In the genomic region with DNA sequence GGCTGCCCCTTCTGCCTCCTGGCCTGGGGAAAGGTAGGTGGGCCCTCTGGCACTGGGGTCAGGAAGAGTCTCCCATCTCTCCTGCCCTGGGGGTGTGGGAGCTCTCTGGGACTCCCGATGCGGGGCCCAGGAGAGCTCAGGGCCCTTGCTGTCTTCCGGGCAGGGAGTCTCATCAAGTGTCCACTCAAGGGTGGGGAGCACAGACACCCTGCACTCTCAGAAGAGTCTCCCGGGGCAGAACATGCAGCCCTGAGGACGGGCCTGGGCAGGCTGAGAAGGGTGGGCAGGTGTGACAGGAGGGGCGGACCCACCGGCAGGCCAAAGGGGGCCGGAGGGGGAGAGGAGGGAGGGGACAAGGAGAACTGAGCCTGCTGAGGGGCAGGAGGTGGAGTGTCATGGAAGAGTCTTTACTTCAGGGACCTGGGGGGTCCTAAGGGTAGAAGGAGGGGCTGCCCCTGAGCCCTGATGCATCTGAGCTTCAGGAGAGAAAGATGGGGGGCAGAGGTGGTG, we compare ENCODE assay signal across 15 cellular contexts. TPM values are rescaled to one million over a fixed set of nuclear protein-coding genes. Genes with fewer than 3 reads are reported as not detected.
DNase-seq lines count a peak whose midpoint lies in the region; ATAC-seq, FAIRE-seq and TF ChIP-seq lines count a peak whose summit lies in the region.
"Had no signal": no experiment of that assay in that cellular context is flagged by ENCODE, and none has a peak within 500 bp of the region (broad histone marks: within the 10 kb centered on the region; RNA-seq: fewer than 3 reads in every experiment).

No MANE protein-coding gene starts in this region.

- no peak overlapping the region for H4K5ac ChIP-seq in H1 (ENCODE audit: insufficient read length, low read depth, low read length)

- CTCF ChIA-PET in H1 (lab: Charles Lee; ENCODE audit: partially characterized antibody): interaction anchor here (0.7 to 5.2 kb wide), 5 partner anchors 13 to 40 kb away, joined by 3 to 24 read pairs (median 3); partner anchors contain the start of gene CLDN6

- no peak overlapping the region for H4K8ac ChIP-seq in H1 (ENCODE audit: extremely low read depth, insufficient read depth, low read length)

- H2BK15ac ChIP-seq in H1 (ENCODE audit: low read length): no peak overlapping the region

- H3K56ac ChIP-seq in H1 (replicated peaks; ENCODE audit: insufficient read length, low read depth, low read length): no peak overlapping the region

- H3K18ac ChIP-seq in H1 (ENCODE audit: extremely low read depth, low read length): no peak overlapping the region; the same call in 1 of the 2 replicates

- TF ChIP-seq RAD21 in H1 (IDR thresholded peaks at IDR 0.05 in 1 of 2, conservative IDR thresholded peaks at IDR 0.05 in 1 of 2; ENCODE audit: low read depth in 2 of 2, low read length in 2 of 2): no peak

- no peaks in the 10 kb centered on the region for H3K79me2 ChIP-seq in H1 (ENCODE audit: control insufficient read depth in 1 of 2, insufficient read depth in 2 of 2, low read length in 2 of 2)

- no peak overlapping the region for H3K23ac ChIP-seq in H1 (ENCODE audit: insufficient read length)

- DNase-seq in cardiac muscle cell (ENCODE audit: low read depth in 1 of 2, low spot score in 1 of 2): no peak
- no peak for DNase-seq in Right ventricle myocardium superior
- DNase-seq in H1 (ENCODE audit: low read depth in 1 of 2, low spot score in 2 of 2): no peak
- DNase-seq in mesothelial cell of epicardium (ENCODE audit: low spot score in 2 of 2, unreplicated experiment in 2 of 2): no peak
- DNase-seq in SHP77 treated with DMSO at 0.1 percent for 48 hours (lab: John Stamatoyannopoulos, UW): no peak
- no peak for DNase-seq in activated T-cell treated with anti-CD3 and anti-CD28 coated beads, Interleukin-2, amount 50 U/mL, for 1 hour
- no peak for DNase-seq in stimulated activated CD4-positive, alpha-beta T cell treated with anti-CD3 and anti-CD28 coated beads, Interleukin-2, amount 100 ng/mL, for 24 hours
- DNase-seq: ACHN; CD4-positive, CD25-positive, alpha-beta regulatory T cell; DMS53; GM23248; H9 had no signal

- peak overlapping the region; percentile 39 for H3K27ac Mint-ChIP-seq in mesothelial cell of epicardium
- H3K27ac Mint-ChIP-seq: CD4-positive, CD25-positive, alpha-beta regulatory T cell had no signal

- H3K9ac ChIP-seq in H1 (replicated peaks in 1 of 4; ENCODE audit: extremely low read depth in 1 of 4, low read depth in 3 of 4, low read length in 3 of 4): no peak overlapping the region
- H3K9ac ChIP-seq: GM23248 had no signal

- no peak overlapping the region for H2AFZ ChIP-seq in H1 (ENCODE audit: low read length)
- H2AFZ ChIP-seq: GM23248 had no signal

- no peak overlapping the region for H3K4me2 ChIP-seq in H1 (ENCODE audit: insufficient read depth in 1 of 2, low read depth in 2 of 2, low read length in 2 of 2)
- H3K4me2 ChIP-seq: BLaER1 treated with 17β-estradiol and CSF1 and Interleukin-3, amounts not matched to agents 10 nM and 100 nM had no signal

- no peak for TF ChIP-seq POLR2A in H1 (IDR thresholded peaks at IDR 0.05; ENCODE audit: control extremely low read depth in 1 of 2, low read depth in 2 of 2, low read length in 2 of 2)

- intact Hi-C loops in Right ventricle myocardium superior (cut with DNase I): no loop called here

- H3K36me3 Mint-ChIP-seq in mesothelial cell of epicardium: no peaks in the 10 kb centered on the region
- H3K36me3 Mint-ChIP-seq: CD4-positive, CD25-positive, alpha-beta regulatory T cell had no signal

- H2BK5ac ChIP-seq in H1 (ENCODE audit: low read depth, low read length): no peak overlapping the region

- peaks cover 2% of the 10 kb centered on the region for H3K27me3 Mint-ChIP-seq in mesothelial cell of epicardium (ENCODE audit: low read depth)

- no peaks in the 10 kb centered on the region; the same call in 1 of the 2 replicates for H3K23me2 ChIP-seq in H1 (ENCODE audit: low read depth, low read length)

- peak overlapping the region; percentile 32; the same call in 1 of the 2 replicates for H2BK20ac ChIP-seq in H1 (ENCODE audit: low read length)

- H4K91ac ChIP-seq in H1 (replicated peaks; ENCODE audit: insufficient read length, low read length): peak overlapping the region; percentile 65

- no peak for ATAC-seq in Right ventricle myocardium superior (ENCODE audit: poor library complexity)

- H3K36me3 ChIP-seq in cardiac muscle cell (no peaks in the 10 kb centered on the region), H1 (ENCODE audit: control insufficient read depth in 2 of 4, insufficient read depth in 4 of 4, low read length in 3 of 4) (no peaks in the 10 kb centered on the region)
- H3K36me3 ChIP-seq: BLaER1 treated with 17β-estradiol and CSF1 and Interleukin-3, amounts not matched to agents 10 nM and 100 nM had no signal

- H3K79me1 ChIP-seq in H1 (ENCODE audit: low read depth, low read length): no peaks in the 10 kb centered on the region

- no peak overlapping the region for H3K4me3 ChIP-seq in cardiac muscle cell
- no peak overlapping the region for H3K4me3 ChIP-seq in H1 (ENCODE audit: extremely low read depth in 1 of 4, insufficient read depth in 2 of 4, low read depth in 3 of 4, low read length in 4 of 4)
- H3K4me3 ChIP-seq: BLaER1 treated with 17β-estradiol and CSF1 and Interleukin-3, amounts not matched to agents 10 nM and 100 nM; GM23248 had no signal

- no peak overlapping the region for H3K4me3 Mint-ChIP-seq in mesothelial cell of epicardium
- H3K4me3 Mint-ChIP-seq: H9 had no signal

- H3K27me3 ChIP-seq in cardiac muscle cell (no peaks in the 10 kb centered on the region), H1 (replicated peaks in 1 of 4; ENCODE audit: control insufficient read depth in 3 of 4, extremely low read depth in 1 of 4, insufficient read depth in 3 of 4, low read length in 3 of 4) (no peaks in the 10 kb centered on the region; a peak in 1 of 7 replicates)

- no peaks in the 10 kb centered on the region for H3K9me3 Mint-ChIP-seq in mesothelial cell of epicardium
- H3K9me3 Mint-ChIP-seq: CD4-positive, CD25-positive, alpha-beta regulatory T cell; H9 had no signal

- peak overlapping the region; percentile 75; the same call in 1 of the 2 replicates for H2AK5ac ChIP-seq in H1 (ENCODE audit: low read depth, low read length)

- H3K4me1 ChIP-seq in cardiac muscle cell (ENCODE audit: low read depth): peaks cover 15% of the 10 kb centered on the region
- H3K4me1 ChIP-seq in H1 (replicated peaks in 1 of 4; ENCODE audit: control insufficient read depth in 3 of 4, insufficient read depth in 4 of 4, low read length in 3 of 4): peaks cover 0 to 28% (median 20%) of the 10 kb centered on the region in 4 experiments; a peak in 6 of 7 replicates

- WGBS in H1 (ENCODE audit: extremely low coverage in 1 of 2, insufficient coverage in 1 of 2, insufficient read length in 1 of 2, insufficient replicate concordance in 2 of 2, low coverage in 1 of 2, low lambda C conversion rate in 2 of 2, missing lambda C conversion rate in 1 of 2), 2 experiments: 97% methylated on average over 4 of the region's 8 CpGs; no CpG with 5 or more reads in 1 of the 2 experiments

- H3K27ac ChIP-seq in cardiac muscle cell (peak overlapping the region; percentile 77), H1 (ENCODE audit: low read depth, low read length) (no peak overlapping the region)
- H3K27ac ChIP-seq: BLaER1 treated with 17β-estradiol and CSF1 and Interleukin-3, amounts not matched to agents 10 nM and 100 nM; GM23248 had no signal

- POLR2A ChIA-PET in H1 (lab: Charles Lee; ENCODE audit: partially characterized antibody): interaction anchor here (0.6 to 15.2 kb wide), 10 partner anchors 9 to 146 kb away, joined by 3 to 200 read pairs (median 4); partner anchors contain the start of genes CLDN6, HCFC1R1, PAQR4 and THOC6

- TF ChIP-seq EP300 in H1 (IDR thresholded peaks at IDR 0.05; ENCODE audit: borderline replicate concordance in 1 of 2, low read depth in 2 of 2, low read length in 2 of 2): no peak

- FAIRE-seq in H1 (lab: Jason Lieb, UNC): no peak

- H4K20me1 ChIP-seq in H1 (replicated peaks in 1 of 2; ENCODE audit: control insufficient read depth in 1 of 2, insufficient read depth in 2 of 2, low read length in 2 of 2): no peaks in the 10 kb centered on the region

- H2BK120ac ChIP-seq in H1 (replicated peaks; ENCODE audit: low read depth, low read length): no peak overlapping the region

- H2BK12ac ChIP-seq in H1 (ENCODE audit: low read depth, low read length): 0 out of 2 replicates have a peak overlapping the region, but pooled peaks have one; percentile 50

- H3K14ac ChIP-seq in H1 (ENCODE audit: insufficient read length): no peak overlapping the region

- TF ChIP-seq CTCF in cardiac muscle cell (IDR thresholded peaks at IDR 0.05; ENCODE audit: low read depth, low read length) (no peak), H1 (IDR thresholded peaks at IDR 0.05; ENCODE audit: control extremely low read depth in 1 of 3, insufficient read depth in 1 of 3, low read depth in 1 of 3, low read length in 3 of 3) (no peak), mesothelial cell of epicardium (IDR thresholded peaks at IDR 0.05; ENCODE audit: unreplicated experiment) (no peak)

- H3K4ac ChIP-seq in H1 (replicated peaks; ENCODE audit: insufficient read length, low read depth, low read length): no peak overlapping the region

- H3K4me1 Mint-ChIP-seq in mesothelial cell of epicardium: peaks cover 32% of the 10 kb centered on the region

- no peaks in the 10 kb centered on the region for H3K9me3 ChIP-seq in cardiac muscle cell (ENCODE audit: low read depth)
- no peaks in the 10 kb centered on the region for H3K9me3 ChIP-seq in H1 (ENCODE audit: insufficient read depth in 2 of 2, low read depth in 1 of 2, low read length in 1 of 2)
- H3K9me3 ChIP-seq: BLaER1 treated with 17β-estradiol and CSF1 and Interleukin-3, amounts not matched to agents 10 nM and 100 nM had no signal

RNA-seq across cellular contexts. Expression of gene PKMYT1, which starts 8.4 kb away (rescaled TPM):
- total RNA-seq in cardiac muscle cell: 26.2 and 28.1 TPM in 2 replicates
- 30.6 and 36.8 TPM in 2 replicates for polyA plus RNA-seq in cardiac muscle cell
- 1.1 TPM for total RNA-seq in Right ventricle myocardium superior
- 74.7 and 83.6 TPM in 2 replicates for total RNA-seq in H1 (2021; fragmentation: NEBNext Ultra II Directional; extraction: Animal tissue kit (Norgen Biotek cat#: 25700))
- 85.2 and 180 TPM in 2 replicates for polyA plus RNA-seq in H1 (2011; rRNA removed)
- polyA plus RNA-seq in H1 (2011; cell fraction: cytosol; rRNA removed): 47.7 TPM
- 210 TPM for polyA plus RNA-seq in H1 (2011; cell fraction: nucleus; rRNA removed)
- polyA plus RNA-seq in H1 (2012, experiment 1 of 2): 52.2 to 75.7 TPM (median 70.6 TPM) in 4 replicates
- 62.9 TPM for polyA plus RNA-seq in H1 (2012, experiment 2 of 2)
- 113 TPM for polyA plus RNA-seq in H1 (2013, experiment 1 of 2)
- polyA plus RNA-seq in H1 (2013, experiment 2 of 2): 117 TPM
- polyA minus RNA-seq in H1 (2011; rRNA and poly(A)+ RNA removed): 14.7 and 15.1 TPM in 2 replicates
- 22.3 TPM for polyA minus RNA-seq in H1 (2011; cell fraction: cytosol; rRNA and poly(A)+ RNA removed)
- polyA minus RNA-seq in H1 (2011; cell fraction: nucleus; rRNA and poly(A)+ RNA removed): 61.8 TPM
- 21.1 to 22.0 TPM (median 21.8 TPM) in 3 replicates for total RNA-seq in mesothelial cell of epicardium

RNA-seq across cellular contexts. Expression of gene PAQR4, which starts 19.5 kb away (rescaled TPM):
- 3.1 and 9.9 TPM in 2 replicates for total RNA-seq in cardiac muscle cell
- polyA plus RNA-seq in cardiac muscle cell: 3.9 and 11.0 TPM in 2 replicates
- total RNA-seq in Right ventricle myocardium superior: 7.7 TPM
- total RNA-seq in H1 (2021; fragmentation: NEBNext Ultra II Directional; extraction: Animal tissue kit (Norgen Biotek cat#: 25700)): 28.2 and 28.8 TPM in 2 replicates
- 34.6 and 52.8 TPM in 2 replicates for polyA plus RNA-seq in H1 (2011; rRNA removed)
- polyA plus RNA-seq in H1 (2011; cell fraction: cytosol; rRNA removed): 28.3 TPM
- 78.3 TPM for polyA plus RNA-seq in H1 (2011; cell fraction: nucleus; rRNA removed)
- polyA plus RNA-seq in H1 (2012, experiment 1 of 2): 20.3 to 25.4 TPM (median 23.6 TPM) in 4 replicates
- polyA plus RNA-seq in H1 (2012, experiment 2 of 2): 28.0 TPM
- polyA plus RNA-seq in H1 (2013, experiment 1 of 2): 32.2 TPM
- 33.2 TPM for polyA plus RNA-seq in H1 (2013, experiment 2 of 2)
- 17.1 and 17.9 TPM in 2 replicates for polyA minus RNA-seq in H1 (2011; rRNA and poly(A)+ RNA removed)
- 22.5 TPM for polyA minus RNA-seq in H1 (2011; cell fraction: cytosol; rRNA and poly(A)+ RNA removed)
- 15.5 TPM for polyA minus RNA-seq in H1 (2011; cell fraction: nucleus; rRNA and poly(A)+ RNA removed)
- total RNA-seq in mesothelial cell of epicardium: 8.1 to 10.1 TPM (median 8.9 TPM) in 3 replicates

RNA-seq across cellular contexts. Expression of gene CLDN9, which starts 24.1 kb away (rescaled TPM):
- total RNA-seq in cardiac muscle cell (3.2 and 6.3 TPM in 2 replicates), Right ventricle myocardium superior (0.73 TPM), mesothelial cell of epicardium (5.4 to 5.7 TPM (median 5.4 TPM) in 3 replicates)
- polyA plus RNA-seq in cardiac muscle cell (8.4 and 8.5 TPM in 2 replicates), H1 (2011; rRNA removed) (0.89 and 2.2 TPM in 2 replicates)
- 0.60 and 0.77 TPM in 2 replicates for total RNA-seq in H1 (2021; fragmentation: NEBNext Ultra II Directional; extraction: Animal tissue kit (Norgen Biotek cat#: 25700))
- polyA plus RNA-seq in H1 (2011; cell fraction: cytosol; rRNA removed): 1.1 TPM
- 1.5 TPM for polyA plus RNA-seq in H1 (2011; cell fraction: nucleus; rRNA removed)
- 0.88 to 1.4 TPM (median 1.3 TPM) in 4 replicates for polyA plus RNA-seq in H1 (2012, experiment 1 of 2)
- 0.79 TPM for polyA plus RNA-seq in H1 (2012, experiment 2 of 2)
- 0.45 TPM for polyA plus RNA-seq in H1 (2013, experiment 1 of 2)
- polyA plus RNA-seq in H1 (2013, experiment 2 of 2): 0.64 TPM
- 0.54 and 0.69 TPM in 2 replicates for polyA minus RNA-seq in H1 (2011; rRNA and poly(A)+ RNA removed)
- 1.2 TPM for polyA minus RNA-seq in H1 (2011; cell fraction: cytosol; rRNA and poly(A)+ RNA removed)
- polyA minus RNA-seq in H1 (2011; cell fraction: nucleus; rRNA and poly(A)+ RNA removed): 2.4 TPM
- total RNA-seq: CD4-positive, CD25-positive, alpha-beta regulatory T cell; Daoy; GM23248; HT1080 had no signal
- polyA plus RNA-seq: CD4-positive, CD25-positive, alpha-beta regulatory T cell had no signal

RNA-seq across cellular contexts. Expression of gene KREMEN2, which starts 24.6 kb away (rescaled TPM):
- 2.6 and 3.9 TPM in 2 replicates for total RNA-seq in cardiac muscle cell
- 1.3 and 2.5 TPM in 2 replicates for polyA plus RNA-seq in cardiac muscle cell
- total RNA-seq in Right ventricle myocardium superior: not detected
- total RNA-seq in H1 (2021; fragmentation: NEBNext Ultra II Directional; extraction: Animal tissue kit (Norgen Biotek cat#: 25700)): 6.6 and 7.8 TPM in 2 replicates
- 7.0 and 10.4 TPM in 2 replicates for polyA plus RNA-seq in H1 (2011; rRNA removed)
- polyA plus RNA-seq in H1 (2011; cell fraction: cytosol; rRNA removed): 8.8 TPM
- polyA plus RNA-seq in H1 (2011; cell fraction: nucleus; rRNA removed): 16.5 TPM
- polyA plus RNA-seq in H1 (2012, experiment 1 of 2): 2.6 to 7.9 TPM (median 6.3 TPM) in 4 replicates
- 6.3 TPM for polyA plus RNA-seq in H1 (2012, experiment 2 of 2)
- polyA plus RNA-seq in H1 (2013, experiment 1 of 2): 10.9 TPM
- polyA plus RNA-seq in H1 (2013, experiment 2 of 2): 10.2 TPM
- polyA minus RNA-seq in H1 (2011; rRNA and poly(A)+ RNA removed): 0.32 and 0.71 TPM in 2 replicates
- polyA minus RNA-seq in H1 (2011; cell fraction: cytosol; rRNA and poly(A)+ RNA removed): 2.3 TPM
- 3.9 TPM for polyA minus RNA-seq in H1 (2011; cell fraction: nucleus; rRNA and poly(A)+ RNA removed)
- 27.3 to 30.5 TPM (median 29.1 TPM) in 3 replicates for total RNA-seq in mesothelial cell of epicardium
- total RNA-seq: CD4-positive, CD25-positive, alpha-beta regulatory T cell; GM23248 had no signal
- polyA plus RNA-seq: CD4-positive, CD25-positive, alpha-beta regulatory T cell; GM23248 had no signal

RNA-seq across cellular contexts. Expression of gene CLDN6, which starts 29.3 kb away (rescaled TPM):
- total RNA-seq in cardiac muscle cell (148 and 210 TPM in 2 replicates), Right ventricle myocardium superior (not detected), mesothelial cell of epicardium (257 to 267 TPM (median 260 TPM) in 3 replicates)
- polyA plus RNA-seq in cardiac muscle cell (244 and 344 TPM in 2 replicates), H1 (2011; rRNA removed) (1,115 and 1,541 TPM in 2 replicates)
- total RNA-seq in H1 (2021; fragmentation: NEBNext Ultra II Directional; extraction: Animal tissue kit (Norgen Biotek cat#: 25700)): 747 and 793 TPM in 2 replicates
- 1,064 TPM for polyA plus RNA-seq in H1 (2011; cell fraction: cytosol; rRNA removed)
- 853 TPM for polyA plus RNA-seq in H1 (2011; cell fraction: nucleus; rRNA removed)
- 1,062 to 1,141 TPM (median 1,120 TPM) in 4 replicates for polyA plus RNA-seq in H1 (2012, experiment 1 of 2)
- 1,707 TPM for polyA plus RNA-seq in H1 (2012, experiment 2 of 2)
- polyA plus RNA-seq in H1 (2013, experiment 1 of 2): 1,092 TPM
- 1,249 TPM for polyA plus RNA-seq in H1 (2013, experiment 2 of 2)
- 497 and 676 TPM in 2 replicates for polyA minus RNA-seq in H1 (2011; rRNA and poly(A)+ RNA removed)
- polyA minus RNA-seq in H1 (2011; cell fraction: cytosol; rRNA and poly(A)+ RNA removed): 373 TPM
- 219 TPM for polyA minus RNA-seq in H1 (2011; cell fraction: nucleus; rRNA and poly(A)+ RNA removed)
- total RNA-seq: CD4-positive, CD25-positive, alpha-beta regulatory T cell; Daoy; GM23248; HT1080 had no signal
- polyA plus RNA-seq: CD4-positive, CD25-positive, alpha-beta regulatory T cell had no signal

Comparison
In these comparisons a context has a peak if more than half of its experiments do, and no peak if none do; other contexts are left out.
1. RNA of gene PKMYT1, which starts 8.4 kb away (total RNA-seq): 74.7 to 83.6 TPM in H1, 26.2 to 28.1 TPM in cardiac muscle cell and 21.1 to 22.0 TPM in mesothelial cell of epicardium; 1.1 TPM in Right ventricle myocardium superior (single experiment); every median in the first group is over 10 times any median in the second.